ENCODE assay signal across 18 cellular contexts in the genomic region with DNA sequence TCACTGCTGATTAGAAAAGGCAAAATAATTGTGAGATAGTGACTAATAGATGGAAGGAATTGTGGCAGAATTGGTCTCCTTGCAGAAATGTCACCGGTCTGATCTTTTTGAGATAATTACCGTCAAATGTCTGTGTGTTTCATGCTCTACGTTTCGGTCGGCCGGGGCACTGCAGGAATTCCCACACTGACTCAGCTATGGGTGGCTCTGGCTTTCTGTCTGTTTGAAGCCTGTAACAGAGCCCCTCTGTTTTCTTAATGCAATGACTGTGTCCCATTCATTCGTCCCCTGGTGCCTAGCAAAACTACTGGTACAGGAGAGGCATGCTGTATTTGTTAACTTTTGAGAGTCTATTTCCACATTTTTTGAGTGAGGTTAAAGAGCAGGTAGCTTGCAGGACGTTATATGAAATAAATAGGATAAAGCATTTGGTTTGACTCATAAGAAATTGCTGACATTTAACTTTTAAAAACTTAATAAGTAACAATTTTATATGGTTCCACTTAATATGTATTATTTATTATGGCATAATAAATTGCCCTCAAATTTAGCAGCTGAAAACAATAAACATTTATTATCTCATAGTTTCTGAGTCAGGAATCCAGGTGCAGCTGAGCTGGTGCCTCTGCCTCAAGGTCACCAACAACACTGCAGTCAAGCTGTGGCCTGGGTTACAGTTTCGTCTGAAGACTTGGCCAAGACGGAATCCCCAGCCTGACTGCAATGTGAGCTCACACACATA. TPM values are rescaled to one million over a fixed set of nuclear protein-coding genes. Genes with fewer than 3 reads are reported as not detected.
A peak's percentile ranks its signal among the peaks of the same experiment; 100 is the strongest.
DNase-seq lines count a peak whose midpoint lies in the region; ATAC-seq, FAIRE-seq and TF ChIP-seq lines count a peak whose summit lies in the region.
"Had no signal": no experiment of that assay in that cellular context is flagged by ENCODE, and none has a peak within 500 bp of the region (broad histone marks: within the 10 kb centered on the region; RNA-seq: fewer than 3 reads in every experiment).

No MANE protein-coding gene starts in this region.

- H3K27me3 ChIP-seq in adrenal gland (no peaks in the 10 kb centered on the region), pancreas (no peaks in the 10 kb centered on the region)

- H3K36me3 ChIP-seq in adrenal gland (replicated peaks in 1 of 2), result no peaks in the 10 kb centered on the region
- no peaks in the 10 kb centered on the region for H3K36me3 ChIP-seq in pancreas

- H3K27ac Mint-ChIP-seq in activated naive CD8-positive, alpha-beta T cell treated with anti-CD3 and anti-CD28 coated beads, Interleukin-2, amount 50 U/mL, for 24 hours, result no peak overlapping the region
- H3K27ac Mint-ChIP-seq in activated naive CD4-positive, alpha-beta T cell treated with anti-CD3 and anti-CD28 coated beads for 36 hours, result no peak overlapping the region

- CTCF ChIA-PET in HEK293T (lab: Yijun Ruan, JAX), result no interaction called here
- CTCF ChIA-PET in activated naive CD4-positive, alpha-beta T cell treated with anti-CD3 and anti-CD28 coated beads for 36 hours (lab: Charles Lee), result no interaction called here

- no peaks in the 10 kb centered on the region for H3K36me3 Mint-ChIP-seq in activated naive CD8-positive, alpha-beta T cell treated with anti-CD3 and anti-CD28 coated beads, Interleukin-2, amount 50 U/mL, for 24 hours (ENCODE audit: low read depth)
- no peaks in the 10 kb centered on the region for H3K36me3 Mint-ChIP-seq in activated naive CD4-positive, alpha-beta T cell treated with anti-CD3 and anti-CD28 coated beads for 36 hours (ENCODE audit: low read depth)

- H3K4me1 Mint-ChIP-seq in activated naive CD8-positive, alpha-beta T cell treated with anti-CD3 and anti-CD28 coated beads, Interleukin-2, amount 50 U/mL, for 24 hours, result no peaks in the 10 kb centered on the region
- no peaks in the 10 kb centered on the region for H3K4me1 Mint-ChIP-seq in activated naive CD4-positive, alpha-beta T cell treated with anti-CD3 and anti-CD28 coated beads for 36 hours (ENCODE audit: low read depth)

- H3K4me3 ChIP-seq in adrenal gland, result no peak overlapping the region
- no peak overlapping the region for H3K4me3 ChIP-seq in pancreas
- H3K4me3 ChIP-seq: GM23248 had no signal

- ATAC-seq in pancreas, result peak; percentile 84 to 95 (median 92)
- ATAC-seq in activated naive CD8-positive, alpha-beta T cell treated with anti-CD3 and anti-CD28 coated beads, Interleukin-2, amount 50 U/mL, for 24 hours, result no peak
- ATAC-seq: HCT116, Panc1 had no signal

- POLR2A ChIA-PET in HEK293T (lab: Yijun Ruan, JAX), result no interaction called here

- TF ChIP-seq CTCF in adrenal gland (IDR thresholded peaks at IDR 0.05), result no peak
- TF ChIP-seq CTCF in pancreas (IDR thresholded peaks at IDR 0.05), result no peak

- H3K27ac ChIP-seq in adrenal gland (no peak overlapping the region), pancreas (peak overlapping the region; percentile 33 to 51 (median 44))
- H3K27ac ChIP-seq: GM23248 had no signal

- H3K4me1 ChIP-seq in adrenal gland (replicated peaks in 1 of 2) (no peaks in the 10 kb centered on the region), pancreas (peaks cover 0 to 4% (median 0%) of the 10 kb centered on the region in 3 donors)

- peak; percentile 21 for DNase-seq in Ammon's horn (ENCODE audit: low spot score)
- peak in 5 of 7 donors; percentile 35 to 66 (median 48) for DNase-seq in adrenal gland
- peak; percentile 47 for DNase-seq in globus pallidus (ENCODE audit: low spot score)
- peak in 4 of 6 donors; percentile 48 to 65 (median 50) for DNase-seq in pancreas
- no peak for DNase-seq in HEK293T (ENCODE audit: extremely low spot score)
- no peak for DNase-seq in activated naive CD8-positive, alpha-beta T cell treated with anti-CD3 and anti-CD28 coated beads, Interleukin-2, amount 50 U/mL, for 24 hours
- DNase-seq in NCI-H526 treated with DMSO at 0.1 percent for 48 hours (lab: John Stamatoyannopoulos, UW), result no peak
- no peak for DNase-seq in activated naive CD4-positive, alpha-beta T cell treated with anti-CD3 and anti-CD28 coated beads for 36 hours
- DNase-seq: DMS 273 treated with DMSO at 0.1 percent for 48 hours, GM23248, NCI-H1092, NCI-H146, NCI-H2081, NCI-H510A, Right ventricle myocardium superior had no signal

- H3K9me3 ChIP-seq in adrenal gland (replicated peaks in 1 of 3) (no peaks in the 10 kb centered on the region), pancreas (no peaks in the 10 kb centered on the region)

- no peak for FAIRE-seq in pancreas (lab: Jason Lieb, UNC)
- FAIRE-seq: GM12892 had no signal

- intact Hi-C loops in adrenal gland (cut with DNase I), result no loop called here
- intact Hi-C loops in pancreas (cut with DNase I), result no loop called here
- intact Hi-C loops in activated naive CD4-positive, alpha-beta T cell treated with anti-CD3 and anti-CD28 coated beads for 36 hours (cut with micrococcal nuclease), result no loop called here

- 58 to 67% (median 61%) methylated on average over 10 of the region's 10 CpGs for WGBS in adrenal gland, 4 donors
- WGBS in pancreas, 2 donors, result 20 to 23% methylated on average over 10 of the region's 10 CpGs

- no peak overlapping the region for H3K4me3 Mint-ChIP-seq in activated naive CD8-positive, alpha-beta T cell treated with anti-CD3 and anti-CD28 coated beads, Interleukin-2, amount 50 U/mL, for 24 hours
- no peak overlapping the region for H3K4me3 Mint-ChIP-seq in activated naive CD4-positive, alpha-beta T cell treated with anti-CD3 and anti-CD28 coated beads for 36 hours

- peaks cover 3% of the 10 kb centered on the region for H3K9me3 Mint-ChIP-seq in activated naive CD8-positive, alpha-beta T cell treated with anti-CD3 and anti-CD28 coated beads, Interleukin-2, amount 50 U/mL, for 24 hours
- H3K9me3 Mint-ChIP-seq in activated naive CD4-positive, alpha-beta T cell treated with anti-CD3 and anti-CD28 coated beads for 36 hours, result peaks cover 2% of the 10 kb centered on the region

- H3K27me3 Mint-ChIP-seq in activated naive CD8-positive, alpha-beta T cell treated with anti-CD3 and anti-CD28 coated beads, Interleukin-2, amount 50 U/mL, for 24 hours, result no peaks in the 10 kb centered on the region
- peaks cover 2% of the 10 kb centered on the region for H3K27me3 Mint-ChIP-seq in activated naive CD4-positive, alpha-beta T cell treated with anti-CD3 and anti-CD28 coated beads for 36 hours (ENCODE audit: low read depth)

- TF ChIP-seq POLR2A in adrenal gland (IDR thresholded peaks at IDR 0.05), result no peak

TF ChIP-seq in HEK293T, 16 proteins besides CTCF, POLR2A, EP300 and RAD21:
- no peak for TF ChIP-seq SUZ12 (IDR thresholded peaks at IDR 0.05)

RNA-seq across cellular contexts. Expression of gene CTBP2, which starts 53.3 kb away (rescaled TPM):
- total RNA-seq in adrenal gland (10 to 100 TPM; 28.1 to 66.5 (median 53.6) TPM), pancreas (10 to 100 TPM; 29.0 to 60.8 (median 32.4) TPM)
- polyA plus RNA-seq in adrenal gland (10 to 100 TPM; 25.3 to 53.4 (median 28.4) TPM), pancreas (10 to 100 TPM; 21.4 to 22.2 TPM)
- total RNA-seq in activated naive CD4-positive, alpha-beta T cell treated with anti-CD3 and anti-CD28 coated beads for 36 hours, result under 1 TPM; 0.19 to 0.42 TPM

Comparison
In these comparisons a context has a peak if more than half of its experiments do, and no peak if none do; other contexts are left out.
1. DNase-seq: peak in Ammon's horn (single experiment), adrenal gland (5 of 7), globus pallidus (single experiment) and pancreas (4 of 6); none in HEK293T (single experiment), activated naive CD8-positive, alpha-beta T cell treated with anti-CD3 and anti-CD28 coated beads, Interleukin-2, amount 50 U/mL, for 24 hours (single experiment), NCI-H526 treated with DMSO at 0.1 percent for 48 hours (single experiment) and activated naive CD4-positive, alpha-beta T cell treated with anti-CD3 and anti-CD28 coated beads for 36 hours (single experiment).
2. H3K27ac ChIP-seq: peak in pancreas (4 of 4); none in adrenal gland (0 of 5).
3. RNA of gene CTBP2, which starts 53.3 kb away (total RNA-seq): 28.1 to 66.5 TPM in adrenal gland and 29.0 to 60.8 TPM in pancreas; 0.19 to 0.42 TPM in activated naive CD4-positive, alpha-beta T cell treated with anti-CD3 and anti-CD28 coated beads for 36 hours; every median in the first group is over 10 times any median in the second.